8 cellular contexts compared by ENCODE assay signal in genomic region chr2:74958277-74959105, GRCh38. TPM values are rescaled to one million over a fixed set of nuclear protein-coding genes. Genes with fewer than 3 reads are reported as not detected.
A peak's percentile ranks its signal among the peaks of the same experiment; 100 is the strongest.
DNase-seq lines count a peak whose midpoint lies in the region; TF ChIP-seq lines count a peak whose summit lies in the region.

POLE4 (plus strand) TSS chr2:74958643; CDS start chr2:74958680, 37 bp downstream.

- H3K4me2 ChIP-seq in H9 (ENCODE audit: insufficient read depth, insufficient read length, low read length) = peak within 1 kb of the TSS; percentile 34

- H3K14ac ChIP-seq in H9 (ENCODE audit: insufficient read depth, low read length) = peak within 1 kb of the TSS; percentile 100

- no peaks in the 10 kb centered on the region for H3K4me1 ChIP-seq in H9 (ENCODE audit: insufficient read depth, low read length)

- in situ Hi-C loops in G401 (cut with HindIII; ENCODE audit: low sequenced_read_pairs) = no loop called here

- H3K23me2 ChIP-seq in H9 (ENCODE audit: insufficient read length, low read depth, low read length, poor library complexity, severe bottlenecking) = peaks cover 2% of the 10 kb centered on the region

- no peak within 1 kb of the TSS for H2BK12ac ChIP-seq in H9 (ENCODE audit: insufficient read length, low read depth, low read length)

- H3K27ac Mint-ChIP-seq in H9 (peak within 1 kb of the TSS in 1 of 3 experiments; percentile 81; a peak in 1 of 7 replicates), nephron progenitor cell (no peak within 1 kb of the TSS)
- peak within 1 kb of the TSS; percentile 85 for H3K27ac Mint-ChIP-seq in stimulated activated naive CD8-positive, alpha-beta T cell treated with anti-CD3 and anti-CD28 coated beads, Interleukin-15, Interleukin-2, amounts not matched to agents 100 ng/mL and 50 ng/mL, for 24 hours

- H3K79me1 ChIP-seq in H9 (ENCODE audit: insufficient read depth, low read depth, low read length, poor library complexity, severe bottlenecking) = no peaks in the 10 kb centered on the region

- H4K20me1 ChIP-seq in H9 (ENCODE audit: control insufficient read depth, insufficient read depth, insufficient read length) = no peaks in the 10 kb centered on the region

- DNase-seq in G401 (ENCODE audit: low spot score) (peak; percentile 82), H9 (peak; percentile 90), M059J (ENCODE audit: low read depth) (peak; percentile 52), SHP77 treated with DMSO at 0.1 percent for 48 hours (lab: John Stamatoyannopoulos, UW) (peak; percentile 80), fibroblast of the conjunctiva (ENCODE audit: low read depth) (peak; percentile 74), nephron progenitor cell (peak; percentile 85)
- DNase-seq in activated effector memory CD4-positive, alpha-beta T cell treated with anti-CD3 and anti-CD28 coated beads, Interleukin-2, amount 50 U/mL, for 16 hours = peak; percentile 97

- H3K27me3 ChIP-seq in H9 (ENCODE audit: insufficient read depth, low read length) = no peaks in the 10 kb centered on the region

- H4K8ac ChIP-seq in H9 (replicated peaks; ENCODE audit: insufficient read length, low read depth, low read length) = no peak within 1 kb of the TSS

- H3T11ph ChIP-seq in H9 (ENCODE audit: low read length) = no peak within 1 kb of the TSS

- H2AK5ac ChIP-seq in H9 (ENCODE audit: insufficient read length, low read length) = no peak within 1 kb of the TSS

- H4K91ac ChIP-seq in H9 (ENCODE audit: insufficient read length, low read depth, low read length) = no peak within 1 kb of the TSS

- no peak within 1 kb of the TSS for H3K23ac ChIP-seq in H9 (ENCODE audit: insufficient read length, low read depth, low read length)

- peak within 1 kb of the TSS; percentile 99 for H3K18ac ChIP-seq in H9 (ENCODE audit: insufficient read length, low read depth, low read length)

- H3K36me3 Mint-ChIP-seq in H9 (ENCODE audit: insufficient read depth in 1 of 3, low read depth in 3 of 3) = peaks cover 11 to 25% (median 22%) of the 10 kb centered on the region in 3 experiments; a peak in 5 of 7 replicates
- H3K36me3 Mint-ChIP-seq in nephron progenitor cell (ENCODE audit: low read depth) = peaks cover 63% of the 10 kb centered on the region
- H3K36me3 Mint-ChIP-seq in stimulated activated naive CD8-positive, alpha-beta T cell treated with anti-CD3 and anti-CD28 coated beads, Interleukin-15, Interleukin-2, amounts not matched to agents 100 ng/mL and 50 ng/mL, for 24 hours (ENCODE audit: low read depth) = peaks cover 37% of the 10 kb centered on the region

- H2AFZ ChIP-seq in H9 (ENCODE audit: low read length) = peak within 1 kb of the TSS; percentile 46

- H3K27ac ChIP-seq in H9 (ENCODE audit: insufficient read length, low read depth, low read length) = no peak within 1 kb of the TSS

- TF ChIP-seq CTCF in H9 (conservative IDR thresholded peaks at IDR 0.05) (no peak), nephron progenitor cell (IDR thresholded peaks at IDR 0.05) (no peak)

- H3K27me3 Mint-ChIP-seq in H9 (ENCODE audit: low read depth) = peaks cover 35% of the 10 kb centered on the region
- H3K27me3 Mint-ChIP-seq in nephron progenitor cell (ENCODE audit: low read depth, poor library complexity) = peaks cover 12% of the 10 kb centered on the region
- H3K27me3 Mint-ChIP-seq in stimulated activated naive CD8-positive, alpha-beta T cell treated with anti-CD3 and anti-CD28 coated beads, Interleukin-15, Interleukin-2, amounts not matched to agents 100 ng/mL and 50 ng/mL, for 24 hours = no peaks in the 10 kb centered on the region

- H3K4me3 Mint-ChIP-seq in H9 (peak within 1 kb of the TSS; percentile 71 to 74), nephron progenitor cell (peak within 1 kb of the TSS; percentile 77)
- peak within 1 kb of the TSS; percentile 82 for H3K4me3 Mint-ChIP-seq in stimulated activated naive CD8-positive, alpha-beta T cell treated with anti-CD3 and anti-CD28 coated beads, Interleukin-15, Interleukin-2, amounts not matched to agents 100 ng/mL and 50 ng/mL, for 24 hours

- H2BK15ac ChIP-seq in H9 (ENCODE audit: low read depth, low read length) = 0 out of 2 replicates have a peak within 1 kb of the TSS, but pooled peaks have one; percentile 81

- H2BK20ac ChIP-seq in H9 (ENCODE audit: low read depth, low read length, poor library complexity, severe bottlenecking) = no peak within 1 kb of the TSS

- H3K9ac ChIP-seq in H9 (ENCODE audit: extremely low read depth, insufficient read length, low read length) = peak within 1 kb of the TSS; percentile 82

- no peak within 1 kb of the TSS for H2BK5ac ChIP-seq in H9 (ENCODE audit: insufficient read length, low read length)

- no peaks in the 10 kb centered on the region for H3K9me3 ChIP-seq in H9 (ENCODE audit: control insufficient read depth, low read depth, low read length)

- H3K56ac ChIP-seq in H9 (ENCODE audit: insufficient read length, low read depth, low read length) = no peak within 1 kb of the TSS

- WGBS in H9 (ENCODE audit: extremely low coverage, insufficient read length, low lambda C conversion rate) = no CpG with 5 or more reads among the region's 80 CpGs

- H3K4me1 Mint-ChIP-seq in H9 = peaks cover 0 to 8% of the 10 kb centered on the region in 2 experiments; a peak in 3 of 4 replicates
- no peaks in the 10 kb centered on the region for H3K4me1 Mint-ChIP-seq in nephron progenitor cell
- H3K4me1 Mint-ChIP-seq in stimulated activated naive CD8-positive, alpha-beta T cell treated with anti-CD3 and anti-CD28 coated beads, Interleukin-15, Interleukin-2, amounts not matched to agents 100 ng/mL and 50 ng/mL, for 24 hours (ENCODE audit: low read depth) = peaks cover 42% of the 10 kb centered on the region

- no peak within 1 kb of the TSS for H4K5ac ChIP-seq in H9 (ENCODE audit: insufficient read length, low read depth, low read length)

- H3K9me3 Mint-ChIP-seq in H9 = peaks cover 7 to 13% of the 10 kb centered on the region in 2 experiments
- H3K9me3 Mint-ChIP-seq in nephron progenitor cell = peaks cover 59% of the 10 kb centered on the region
- no peaks in the 10 kb centered on the region for H3K9me3 Mint-ChIP-seq in stimulated activated naive CD8-positive, alpha-beta T cell treated with anti-CD3 and anti-CD28 coated beads, Interleukin-15, Interleukin-2, amounts not matched to agents 100 ng/mL and 50 ng/mL, for 24 hours

- H3K4ac ChIP-seq in H9 (ENCODE audit: low read depth, low read length) = no peak within 1 kb of the TSS

- no peaks in the 10 kb centered on the region for H3K79me2 ChIP-seq in H9 (ENCODE audit: insufficient read depth, low read length)

- no peak within 1 kb of the TSS for H2BK120ac ChIP-seq in H9 (ENCODE audit: low read depth, low read length, poor library complexity, severe bottlenecking)

RNA-seq across cellular contexts. Expression of gene POLE4, which starts in this region (rescaled TPM):
- total RNA-seq in G401 (2014; rRNA removed; shearing (Covaris generic)) = 52.2 and 59.5 TPM in 2 replicates
- total RNA-seq in H9 (2021) = 34.4 and 44.7 TPM in 2 replicates
- 11.7 and 18.4 TPM in 2 replicates for total RNA-seq in M059J (2014; rRNA removed; shearing (Covaris generic))
